8 cellular contexts compared by ENCODE assay signal in the genomic region with DNA sequence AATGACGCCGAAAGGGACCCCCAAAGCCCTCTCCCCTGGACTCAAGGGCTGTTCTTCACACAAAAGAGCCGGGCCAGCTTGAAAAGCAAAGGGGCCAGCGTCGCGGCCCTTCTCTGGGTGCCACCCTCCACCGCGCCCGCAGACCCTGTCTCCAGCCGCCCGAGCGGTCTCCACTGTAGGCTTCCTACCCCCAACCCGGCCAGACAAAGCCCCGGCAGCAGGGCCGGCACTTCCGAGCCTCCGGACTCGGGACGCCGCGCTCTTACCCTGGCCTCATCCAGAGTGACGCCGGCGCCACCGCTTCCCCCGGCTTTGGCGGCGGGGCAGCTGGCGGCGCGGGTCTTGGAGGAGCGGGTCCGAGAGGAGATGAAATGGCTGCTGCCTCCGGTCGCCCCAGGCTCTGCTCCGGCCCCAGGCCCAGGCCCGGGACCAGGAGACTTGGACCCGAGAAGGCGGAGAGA. TPM values are rescaled to one million over a fixed set of nuclear protein-coding genes. Genes with fewer than 3 reads are reported as not detected.
A peak's percentile ranks its signal among the peaks of the same experiment; 100 is the strongest.
DNase-seq lines count a peak whose midpoint lies in the region; ATAC-seq and TF ChIP-seq lines count a peak whose summit lies in the region.

No MANE protein-coding gene starts in this region.

- POLR2A ChIA-PET in GM10248 (lab: Yijun Ruan, JAX): interaction anchor here (0.5 to 3.3 kb wide), 7 partner anchors 9 to 413 kb away, joined by 3 to 37 read pairs (median 5); partner anchors contain the start of genes SF3B6, UBXN2A and WDCP

- H3K9ac ChIP-seq in KMS-11: peak overlapping the region; percentile 99

- peaks cover 10% of the 10 kb centered on the region; the same call in 1 of the 2 replicates for H3K79me2 ChIP-seq in KMS-11 (ENCODE audit: insufficient read depth, low read depth)

- H3K27ac ChIP-seq in KMS-11: peak overlapping the region; percentile 100

- ATAC-seq in GM21717 (IDR thresholded peaks at IDR 0.05; ENCODE audit: unreplicated experiment): peak; percentile 28

- peak overlapping the region; percentile 39 for H3K4me2 ChIP-seq in KMS-11

- peak; percentile 36 for DNase-seq in GM10248 (ENCODE audit: extremely low spot score)
- peak; percentile 5 for DNase-seq in activated T-cell treated with anti-CD3 and anti-CD28 coated beads for 4 hours
- no peak for DNase-seq in fibroblast of pulmonary artery (ENCODE audit: low read depth)
- peak; percentile 39 for DNase-seq in neural crest cell (ENCODE audit: low read depth, low spot score)
- DNase-seq in cerebellar cortex (ENCODE audit: low spot score): no peak
- no peak for DNase-seq in SKM-1 (lab: John Stamatoyannopoulos, UW; ENCODE audit: unreplicated experiment)

- H3K4me3 ChIP-seq in KMS-11 (IDR thresholded peaks at IDR 0.05; ENCODE audit: insufficient read depth, low read depth, low read length) (peak overlapping the region; percentile 37), fibroblast of pulmonary artery (replicated peaks; ENCODE audit: low read depth, low read length) (peak overlapping the region; percentile 95)

- no peaks in the 10 kb centered on the region for H3K27me3 Mint-ChIP-seq in neural crest cell (ENCODE audit: low read depth)

- no peaks in the 10 kb centered on the region for H3K9me3 Mint-ChIP-seq in neural crest cell

- peaks cover 36% of the 10 kb centered on the region for H3K4me1 Mint-ChIP-seq in neural crest cell

- no peaks in the 10 kb centered on the region for H3K27me3 ChIP-seq in KMS-11 (ENCODE audit: insufficient read depth, low read depth)

- no peaks in the 10 kb centered on the region for H3K36me3 Mint-ChIP-seq in neural crest cell (ENCODE audit: low read depth)

- H3K4me3 Mint-ChIP-seq in neural crest cell: peak overlapping the region; percentile 97

- peaks cover 31% of the 10 kb centered on the region for H3K4me1 ChIP-seq in KMS-11 (ENCODE audit: low read depth, poor library complexity, severe bottlenecking)

- H3K36me3 ChIP-seq in KMS-11 (ENCODE audit: insufficient read depth): no peaks in the 10 kb centered on the region

- peak overlapping the region; percentile 100 for H3K27ac Mint-ChIP-seq in neural crest cell (ENCODE audit: unreplicated experiment)

- H2AFZ ChIP-seq in KMS-11 (ENCODE audit: low read depth): peak overlapping the region; percentile 95

- CTCF ChIA-PET in GM10248 (lab: Yijun Ruan, JAX): interaction anchor here (0.7 to 3.7 kb wide), 35 partner anchors 8 to 237 kb away, joined by 3 to 38 read pairs (median 6); partner anchors contain the start of genes SF3B6, TP53I3, UBXN2A and WDCP

- TF ChIP-seq CTCF in GM10248 (IDR thresholded peaks at IDR 0.05; ENCODE audit: control extremely low read depth, extremely low read depth, low read depth, missing control alignments) (no peak), KMS-11 (conservative IDR thresholded peaks at IDR 0.05; ENCODE audit: low read depth, low read length) (no peak), fibroblast of pulmonary artery (IDR thresholded peaks at IDR 0.05; ENCODE audit: low read length, missing control alignments) (no peak), neural crest cell (conservative IDR thresholded peaks at IDR 0.05) (no peak)

- no peaks in the 10 kb centered on the region for H4K20me1 ChIP-seq in KMS-11 (ENCODE audit: insufficient read depth)

RNA-seq across cellular contexts. Expression of gene ATAD2B, which starts 0.6 kb away (rescaled TPM):
- total RNA-seq in neural crest cell: 29.4 and 32.9 TPM in 2 replicates

RNA-seq across cellular contexts. Expression of gene UBXN2A, which starts 13.9 kb away (rescaled TPM):
- total RNA-seq in neural crest cell: 29.8 and 31.1 TPM in 2 replicates

Comparison
In these comparisons a context has a peak if more than half of its experiments do, and no peak if none do; other contexts are left out.
1. DNase-seq: peak in GM10248 (single experiment), activated T-cell treated with anti-CD3 and anti-CD28 coated beads for 4 hours (single experiment) and neural crest cell (single experiment); none in fibroblast of pulmonary artery (single experiment), cerebellar cortex (single experiment) and SKM-1 (single experiment).